8 cellular contexts compared by ENCODE assay signal in the genomic region with DNA sequence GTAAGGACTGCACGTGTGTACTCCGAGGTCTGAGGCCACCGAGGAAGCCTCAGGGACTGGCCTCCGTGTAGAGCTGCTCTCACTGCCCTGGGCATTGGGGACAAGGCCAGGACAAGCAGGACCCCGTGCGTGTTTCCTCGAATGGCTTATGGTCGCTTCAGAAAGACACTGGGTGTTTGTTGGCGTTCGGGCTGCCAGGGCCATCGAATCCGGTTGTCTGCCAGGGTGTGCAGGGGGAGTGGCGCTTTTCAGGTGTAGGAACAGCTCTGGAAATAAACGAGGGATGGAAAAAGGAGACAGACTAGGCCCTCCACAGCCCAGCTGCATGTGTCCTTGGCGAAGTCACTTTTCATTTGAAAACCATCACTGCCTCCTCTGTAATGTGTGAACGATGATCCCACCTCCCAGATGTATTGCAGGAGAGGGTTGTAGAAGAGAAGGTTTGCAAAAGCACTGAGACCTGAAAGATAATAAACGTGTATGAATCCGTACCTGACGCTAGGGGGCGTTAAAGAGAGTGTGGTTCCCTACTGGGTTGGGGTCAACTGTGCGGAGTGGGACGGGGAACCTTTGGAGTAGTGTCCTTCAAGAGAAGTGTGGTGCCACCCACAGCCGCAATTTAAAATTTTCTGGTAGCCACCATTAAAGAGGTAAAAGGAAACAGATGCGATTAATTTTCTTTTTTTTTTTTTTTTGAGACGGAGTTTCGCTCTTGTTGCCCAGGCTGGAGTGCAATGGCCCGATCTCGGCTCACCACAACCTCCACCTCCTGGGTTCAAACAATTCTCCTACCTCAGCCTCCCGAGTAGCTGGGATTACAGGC. TPM values are rescaled to one million over a fixed set of nuclear protein-coding genes. Genes with fewer than 3 reads are reported as not detected.
DNase-seq lines count a peak whose midpoint lies in the region; ATAC-seq, FAIRE-seq and TF ChIP-seq lines count a peak whose summit lies in the region.

No MANE protein-coding gene starts in this region.

- intact Hi-C loops in mammary epithelial cell (cut with micrococcal nuclease): no loop called here

- no peak overlapping the region for H3K27ac ChIP-seq in RWPE2 (ENCODE audit: poor library complexity, severe bottlenecking)
- no peak overlapping the region for H3K27ac ChIP-seq in mammary epithelial cell (ENCODE audit: insufficient read depth, low read depth, low read length)

- dilution Hi-C loops in mammary epithelial cell (cut with HindIII; ENCODE audit: low sequenced_read_pairs): no loop called here

- CTCF ChIA-PET in mammary epithelial cell (lab: Charles Lee; ENCODE audit: low non-redundant PET): no interaction called here

- peak; percentile 50 for FAIRE-seq in GM18507 (lab: Jason Lieb, UNC)

- H3K9ac ChIP-seq in mammary epithelial cell (ENCODE audit: insufficient read depth, low read length): no peak overlapping the region

- TF ChIP-seq CTCF in RWPE2 (IDR thresholded peaks at IDR 0.05; ENCODE audit: poor library complexity, severe bottlenecking) (peak; percentile 60), mammary epithelial cell (conservative IDR thresholded peaks at IDR 0.05 in 1 of 2, IDR thresholded peaks at IDR 0.05 in 1 of 2; ENCODE audit: extremely low read depth in 1 of 2, insufficient read depth in 1 of 2, low read depth in 1 of 2, low read length in 2 of 2) (peak; percentile 48 to 63)

- peaks cover 28 to 59% (median 57%) of the 10 kb centered on the region in 4 donors for H3K4me1 Mint-ChIP-seq in naive thymus-derived CD8-positive, alpha-beta T cell

- H3K79me2 ChIP-seq in mammary epithelial cell (ENCODE audit: insufficient read depth, low read length): no peaks in the 10 kb centered on the region

- 56% methylated on average over 24 of the region's 29 CpGs for WGBS in mammary epithelial cell (ENCODE audit: low coverage, missing lambda C conversion rate)

- BruUV-seq in mammary epithelial cell (replicated peaks; lab: Mats Ljungman, UMichigan): no TSS peak

- no peak overlapping the region for H3K4me3 ChIP-seq in RWPE2 (ENCODE audit: severe bottlenecking)
- no peak overlapping the region for H3K4me3 ChIP-seq in mammary epithelial cell (replicated peaks in 1 of 3; ENCODE audit: insufficient read depth in 1 of 3, low read depth in 2 of 3, low read length in 3 of 3)

- H3K9me3 ChIP-seq in RWPE2 (ENCODE audit: severe bottlenecking) (no peaks in the 10 kb centered on the region), mammary epithelial cell (replicated peaks; ENCODE audit: insufficient read depth, low read length) (no peaks in the 10 kb centered on the region)

- H2AFZ ChIP-seq in mammary epithelial cell (ENCODE audit: low read depth, low read length): peak overlapping the region; percentile 35

- peak overlapping the region; percentile 17 to 93 (median 89) for H3K27ac Mint-ChIP-seq in naive thymus-derived CD8-positive, alpha-beta T cell

- ATAC-seq in RWPE2 (ENCODE audit: low read depth): no peak
- peak in 1 of 2 donors; percentile 30 for ATAC-seq in naive thymus-derived CD8-positive, alpha-beta T cell
- no peak for ATAC-seq in HG02870 (IDR thresholded peaks at IDR 0.05; ENCODE audit: unreplicated experiment)

- POLR2A ChIA-PET in naive thymus-derived CD8-positive, alpha-beta T cell (lab: Charles Lee): interaction anchor here (0.5 to 15.9 kb wide), 13 partner anchors 12 to 316 kb away, joined by 3 to 261 read pairs (median 4); a partner anchor contains a TSS

- no peaks in the 10 kb centered on the region for H3K27me3 Mint-ChIP-seq in naive thymus-derived CD8-positive, alpha-beta T cell

- H3K9me3 Mint-ChIP-seq in naive thymus-derived CD8-positive, alpha-beta T cell: no peaks in the 10 kb centered on the region

- H4K20me1 ChIP-seq in mammary epithelial cell (ENCODE audit: insufficient read depth, low read length): no peaks in the 10 kb centered on the region

- no peaks in the 10 kb centered on the region for H3K36me3 ChIP-seq in RWPE2 (ENCODE audit: low read depth)
- H3K36me3 ChIP-seq in mammary epithelial cell (ENCODE audit: insufficient read depth, low read length): no peaks in the 10 kb centered on the region

- H3K4me1 ChIP-seq in RWPE2 (ENCODE audit: insufficient read depth, poor library complexity, severe bottlenecking) (peaks cover 6% of the 10 kb centered on the region), mammary epithelial cell (ENCODE audit: insufficient read depth, low read length) (peaks cover 4% of the 10 kb centered on the region)

- in situ Hi-C loops in mammary epithelial cell (cut with MboI; ENCODE audit: low sequenced_read_pairs in 2 of 2): no loop called here

- no peaks in the 10 kb centered on the region for H3K36me3 Mint-ChIP-seq in naive thymus-derived CD8-positive, alpha-beta T cell

- peak; percentile 42 to 53 for DNase-seq in AML-193 (lab: John Stamatoyannopoulos, UW)
- no peak for DNase-seq in GM18507 (ENCODE audit: extremely low spot score, insufficient read length, low read depth)
- DNase-seq in RWPE2 (ENCODE audit: low spot score): no peak
- no peak for DNase-seq in mammary epithelial cell
- peak in 8 of 10 donors; percentile 27 to 73 (median 50) for DNase-seq in naive thymus-derived CD8-positive, alpha-beta T cell
- no peak for DNase-seq in NK-92 (lab: John Stamatoyannopoulos, UW; ENCODE audit: unreplicated experiment)
- no peak for DNase-seq in occipital lobe (lab: John Stamatoyannopoulos, UW)

- peak overlapping the region; percentile 70 to 92 (median 87) for H3K4me3 Mint-ChIP-seq in naive thymus-derived CD8-positive, alpha-beta T cell

- H3K27me3 ChIP-seq in RWPE2 (ENCODE audit: insufficient read depth, poor library complexity, severe bottlenecking) (no peaks in the 10 kb centered on the region), mammary epithelial cell (ENCODE audit: insufficient read depth, low read length) (no peaks in the 10 kb centered on the region)

- no peak overlapping the region for H3K4me2 ChIP-seq in mammary epithelial cell (ENCODE audit: insufficient read depth, low read depth, low read length)

RNA-seq across cellular contexts. Expression of a gene that starts 2.1 kb away (rescaled TPM):
- not detected for total RNA-seq in mammary epithelial cell
- polyA plus RNA-seq in mammary epithelial cell: not detected
- polyA minus RNA-seq in mammary epithelial cell: not detected
- total RNA-seq in naive thymus-derived CD8-positive, alpha-beta T cell: under 1 TPM in 1 of 2 experiments, not detected in 1; 0.26 TPM
- not detected for polyA plus RNA-seq in naive thymus-derived CD8-positive, alpha-beta T cell
- total RNA-seq in occipital lobe: not detected

RNA-seq across cellular contexts. Expression of a gene that starts 11.2 kb away (rescaled TPM):
- 10 to 100 TPM; 14.8 to 19.2 TPM for total RNA-seq in mammary epithelial cell
- polyA plus RNA-seq in mammary epithelial cell: 9.8 TPM
- 6.7 TPM for polyA minus RNA-seq in mammary epithelial cell
- not detected for total RNA-seq in naive thymus-derived CD8-positive, alpha-beta T cell
- polyA plus RNA-seq in naive thymus-derived CD8-positive, alpha-beta T cell: not detected
- 18.9 TPM for total RNA-seq in occipital lobe

RNA-seq across cellular contexts. Expression of a gene that starts 33.6 kb away (rescaled TPM):
- total RNA-seq in mammary epithelial cell (10 to 100 TPM in 1 of 2 donors, 1 to 10 TPM in 1; 7.7 to 10.8 TPM), occipital lobe (8.3 TPM)
- 0.78 TPM for polyA plus RNA-seq in mammary epithelial cell
- 6.5 TPM for polyA minus RNA-seq in mammary epithelial cell
- 1 to 10 TPM; 8.9 to 9.2 TPM for total RNA-seq in naive thymus-derived CD8-positive, alpha-beta T cell
- polyA plus RNA-seq in naive thymus-derived CD8-positive, alpha-beta T cell: 1 to 10 TPM in 1 of 3 donors, under 1 TPM in 2; 0.27 to 2.5 (median 0.90) TPM

RNA-seq across cellular contexts. Expression of a gene that starts 35.8 kb away (rescaled TPM):
- total RNA-seq in mammary epithelial cell (10 to 100 TPM in 1 of 2 donors, 1 to 10 TPM in 1; 1.5 to 25.2 TPM), occipital lobe (1.1 TPM)
- 8.4 TPM for polyA plus RNA-seq in mammary epithelial cell
- polyA minus RNA-seq in mammary epithelial cell: 46.4 TPM
- 100 to 1,000 TPM; 363 to 375 TPM for total RNA-seq in naive thymus-derived CD8-positive, alpha-beta T cell
- 1,000 to 10,000 TPM; 1,686 to 2,118 (median 1,952) TPM for polyA plus RNA-seq in naive thymus-derived CD8-positive, alpha-beta T cell

RNA-seq across cellular contexts. Expression of a gene that starts 54.9 kb away (rescaled TPM):
- under 1 TPM; 0.50 to 0.54 TPM for total RNA-seq in mammary epithelial cell
- 0.20 TPM for polyA plus RNA-seq in mammary epithelial cell
- not detected for polyA minus RNA-seq in mammary epithelial cell
- total RNA-seq in naive thymus-derived CD8-positive, alpha-beta T cell: under 1 TPM; 0.38 to 0.60 TPM
- under 1 TPM; 0.36 to 0.94 (median 0.60) TPM for polyA plus RNA-seq in naive thymus-derived CD8-positive, alpha-beta T cell
- total RNA-seq in occipital lobe: 0.62 TPM

Comparison
In these comparisons a context has a peak if more than half of its experiments do, and no peak if none do; other contexts are left out.
1. DNase-seq: peak in AML-193 (2 of 2) and naive thymus-derived CD8-positive, alpha-beta T cell (8 of 10); none in GM18507 (single experiment), RWPE2 (single experiment), mammary epithelial cell (single experiment), NK-92 (single experiment) and occipital lobe (single experiment).
2. RNA of a gene that starts 11.2 kb away (total RNA-seq): 14.8 to 19.2 TPM in mammary epithelial cell and 18.9 TPM in occipital lobe (single experiment); not detected in naive thymus-derived CD8-positive, alpha-beta T cell; every median in the first group is over 10 times any median in the second.